In the genomic region with DNA sequence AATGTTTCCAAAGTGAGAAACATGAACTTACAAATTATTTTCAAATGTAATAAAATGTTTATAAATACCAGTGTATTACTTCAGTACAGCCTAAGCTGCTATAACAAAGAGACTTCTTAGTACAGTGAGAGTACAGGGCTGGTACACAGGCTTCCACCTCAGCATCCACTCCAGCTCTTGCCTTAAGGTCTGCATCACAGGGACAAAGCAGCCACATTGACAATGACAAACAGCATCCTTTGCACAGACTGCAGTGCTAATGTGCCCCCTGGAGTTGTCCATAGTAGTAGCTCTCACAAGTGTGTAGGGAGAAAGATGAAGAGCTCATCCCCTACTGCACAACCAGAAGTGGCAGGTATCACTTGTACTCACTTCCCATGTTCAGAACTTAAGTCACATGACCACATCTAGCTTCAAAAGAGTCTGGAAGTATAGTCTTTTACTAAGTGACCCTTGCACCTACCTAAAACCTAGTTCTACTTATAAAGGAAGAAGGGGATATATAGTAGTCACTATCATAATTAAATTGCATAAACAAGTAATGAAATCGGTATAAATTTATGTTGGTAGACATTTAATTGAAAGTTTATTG, we compare ENCODE assay signal across 16 cellular contexts. TPM values are rescaled to one million over a fixed set of nuclear protein-coding genes. Genes with fewer than 3 reads are reported as not detected.
"Had no signal": no experiment of that assay in that cellular context is flagged by ENCODE, and none has a peak within 500 bp of the region (broad histone marks: within the 10 kb centered on the region; RNA-seq: fewer than 3 reads in every experiment).

No MANE protein-coding gene starts in this region.

- H3K9me3 ChIP-seq: colonic mucosa had no signal

- H3K27me3 Mint-ChIP-seq: activated naive CD4-positive, alpha-beta T cell treated with anti-CD3 and anti-CD28 coated beads, Interleukin-2, amount 50 U/mL, for 24 hours; activated T-cell treated with anti-CD3 and anti-CD28 coated beads, Interleukin-2, amount 50 U/mL, for 24 hours had no signal

- DNase-seq: activated CD4-positive, alpha-beta T cell treated with anti-CD3 and anti-CD28 coated beads, Interleukin-2, amount 50 U/mL, for 48 hours; activated CD4-positive, CD25-positive, alpha-beta regulatory T cell treated with anti-CD3 and anti-CD28 coated beads, Interleukin-2, amount 50 U/mL, for 72 hours; activated CD8-positive, alpha-beta memory T cell treated with anti-CD3 and anti-CD28 coated beads, Interleukin-2, amount 10 ng/mL, durations not matched to agents 7 days and 5 days; activated effector memory CD4-positive, alpha-beta T cell treated with Interleukin-2 at 50 U/mL for 16 hours; activated T-cell treated with anti-CD3 and anti-CD28 coated beads, Interleukin-2, amount 50 U/mL, for 24 hours; central memory CD4-positive, alpha-beta T cell; colonic mucosa; hypothalamus; nephron progenitor cell; T-cell; T-helper 9 cell had no signal

- H3K27me3 ChIP-seq: colonic mucosa, esophagus muscularis mucosa had no signal

- H3K4me1 Mint-ChIP-seq: activated CD8-positive, alpha-beta memory T cell treated with anti-CD3 and anti-CD28 coated beads, Interleukin-2, amount 10 ng/mL, durations not matched to agents 7 days and 5 days; activated naive CD4-positive, alpha-beta T cell treated with anti-CD3 and anti-CD28 coated beads, Interleukin-2, amount 50 U/mL, for 24 hours; nephron progenitor cell; stimulated activated effector memory CD8-positive, alpha-beta T cell treated with anti-CD3 and anti-CD28 coated beads, Interleukin-12 subunit alpha, Interleukin-12 subunit beta, amount 100 ng/mL, for 72 hours; T-cell had no signal

- H3K36me3 ChIP-seq: colonic mucosa, esophagus muscularis mucosa had no signal

- H3K36me3 Mint-ChIP-seq: stimulated activated effector memory CD8-positive, alpha-beta T cell treated with anti-CD3 and anti-CD28 coated beads, Interleukin-12 subunit alpha, Interleukin-12 subunit beta, amount 100 ng/mL, for 72 hours; T-cell had no signal

- H3K27ac ChIP-seq: colonic mucosa, esophagus muscularis mucosa had no signal

- H3K4me1 ChIP-seq: colonic mucosa, esophagus muscularis mucosa had no signal

- H3K9me3 Mint-ChIP-seq: activated naive CD4-positive, alpha-beta T cell treated with anti-CD3 and anti-CD28 coated beads, Interleukin-2, amount 50 U/mL, for 24 hours; stimulated activated effector memory CD8-positive, alpha-beta T cell treated with anti-CD3 and anti-CD28 coated beads, Interleukin-12 subunit alpha, Interleukin-12 subunit beta, amount 100 ng/mL, for 72 hours had no signal

- H3K4me3 Mint-ChIP-seq: activated CD8-positive, alpha-beta memory T cell treated with anti-CD3 and anti-CD28 coated beads, Interleukin-2, amount 10 ng/mL, durations not matched to agents 7 days and 5 days; activated naive CD4-positive, alpha-beta T cell treated with anti-CD3 and anti-CD28 coated beads, Interleukin-2, amount 50 U/mL, for 24 hours; activated T-cell treated with anti-CD3 and anti-CD28 coated beads, Interleukin-2, amount 50 U/mL, for 24 hours; nephron progenitor cell; stimulated activated effector memory CD8-positive, alpha-beta T cell treated with anti-CD3 and anti-CD28 coated beads, Interleukin-12 subunit alpha, Interleukin-12 subunit beta, amount 100 ng/mL, for 72 hours; T-cell had no signal

- H3K4me3 ChIP-seq: colonic mucosa, esophagus muscularis mucosa had no signal

- FAIRE-seq: endometrium had no signal

- H3K27ac Mint-ChIP-seq: activated CD8-positive, alpha-beta memory T cell treated with anti-CD3 and anti-CD28 coated beads, Interleukin-2, amount 10 ng/mL, durations not matched to agents 7 days and 5 days; activated naive CD4-positive, alpha-beta T cell treated with anti-CD3 and anti-CD28 coated beads, Interleukin-2, amount 50 U/mL, for 24 hours; activated T-cell treated with anti-CD3 and anti-CD28 coated beads, Interleukin-2, amount 50 U/mL, for 24 hours; stimulated activated effector memory CD8-positive, alpha-beta T cell treated with anti-CD3 and anti-CD28 coated beads, Interleukin-12 subunit alpha, Interleukin-12 subunit beta, amount 100 ng/mL, for 72 hours; T-cell had no signal

RNA-seq across cellular contexts. Expression of gene KCNE3, which starts 36.8 kb away (rescaled TPM):
- total RNA-seq: osteocyte had no signal
